ENCODE assay signal across 8 cellular contexts in genomic region chr9:123929177-123929869, GRCh38. TPM values are rescaled to one million over a fixed set of nuclear protein-coding genes. Genes with fewer than 3 reads are reported as not detected.
A peak's percentile ranks its signal among the peaks of the same experiment; 100 is the strongest.
DNase-seq lines count a peak whose midpoint lies in the region; ATAC-seq lines count a peak whose summit lies in the region.

No MANE protein-coding gene starts in this region.

- peaks cover 31% of the 10 kb centered on the region for H3K79me2 ChIP-seq in GM23248 (ENCODE audit: insufficient read depth)

- H3K27ac ChIP-seq in GM23248 (peak overlapping the region; percentile 30), skin epidermis (peak overlapping the region; percentile 12 to 86 (median 74))

- H3K9me2 ChIP-seq in GM23248 (ENCODE audit: insufficient read depth) = no peaks in the 10 kb centered on the region

- peaks cover 0 to 17% of the 10 kb centered on the region in 2 donors for H3K36me3 Mint-ChIP-seq in activated naive CD4-positive, alpha-beta T cell treated with anti-CD3 and anti-CD28 coated beads, Interleukin-2, amount 50 U/mL, for 72 hours

- H3K9ac ChIP-seq in GM23248 (peak overlapping the region; percentile 78), iPS-15b (ENCODE audit: low read depth, low read length) (peak overlapping the region; percentile 41)

- peaks cover 36% of the 10 kb centered on the region for H3F3A ChIP-seq in GM23248 (ENCODE audit: insufficient read depth)

- H3K4me1 ChIP-seq in GM23248 (ENCODE audit: insufficient read depth) (peaks cover 38% of the 10 kb centered on the region), iPS-15b (ENCODE audit: control insufficient read depth, insufficient read depth, low read length) (peaks cover 36% of the 10 kb centered on the region)

- in situ Hi-C loops in GM23248 (cut with MboI) = no loop called here

- peak; percentile 29 to 45 for ATAC-seq in activated naive CD4-positive, alpha-beta T cell treated with anti-CD3 and anti-CD28 coated beads, Interleukin-2, amount 50 U/mL, for 72 hours

- H3K27ac Mint-ChIP-seq in activated naive CD4-positive, alpha-beta T cell treated with anti-CD3 and anti-CD28 coated beads, Interleukin-2, amount 50 U/mL, for 72 hours = peak overlapping the region; percentile 62 to 93

- peaks cover 16% of the 10 kb centered on the region; the same call in 1 of the 2 replicates for H4K20me1 ChIP-seq in GM23248 (ENCODE audit: insufficient read depth)

- no peaks in the 10 kb centered on the region for H3K27me3 ChIP-seq in GM23248 (replicated peaks; ENCODE audit: insufficient read depth)
- H3K27me3 ChIP-seq in iPS-15b (ENCODE audit: control insufficient read depth, insufficient read depth, low read length) = peaks cover 7% of the 10 kb centered on the region

- H2AFZ ChIP-seq in GM23248 = peak overlapping the region; percentile 57

- H3K9me3 Mint-ChIP-seq in activated naive CD4-positive, alpha-beta T cell treated with anti-CD3 and anti-CD28 coated beads, Interleukin-2, amount 50 U/mL, for 72 hours = peaks cover 0 to 4% of the 10 kb centered on the region in 2 donors

- H3K36me3 ChIP-seq in GM23248 (ENCODE audit: low read depth) = no peaks in the 10 kb centered on the region
- no peaks in the 10 kb centered on the region for H3K36me3 ChIP-seq in iPS-15b (ENCODE audit: control insufficient read depth, insufficient read depth, low read length)

- H3K9me3 ChIP-seq in GM23248 (ENCODE audit: low read depth) = no peaks in the 10 kb centered on the region
- no peaks in the 10 kb centered on the region for H3K9me3 ChIP-seq in iPS-15b (ENCODE audit: control insufficient read depth, insufficient read depth, low read length)

- WGBS in GM23248 (ENCODE audit: low coverage in 1 of 2, low lambda C conversion rate in 2 of 2, missing lambda C conversion rate in 2 of 2), 2 experiments = 0 to 2% methylated on average over 14 to 49 of the region's 50 CpGs

- DNase-seq in DMS 273 (lab: John Stamatoyannopoulos, UW; ENCODE audit: unreplicated experiment) (peak; percentile 59), DMS 273 treated with DMSO at 0.1 percent for 48 hours (lab: John Stamatoyannopoulos, UW) (no peak), GM23248 (no peak), NCI-H1105 treated with DMSO at 0.1 percent for 48 hours (lab: John Stamatoyannopoulos, UW) (peak; percentile 13), GOT3 (lab: John Stamatoyannopoulos, UW) (no peak)
- peak; percentile 26 to 64 for DNase-seq in activated naive CD4-positive, alpha-beta T cell treated with anti-CD3 and anti-CD28 coated beads, Interleukin-2, amount 50 U/mL, for 72 hours (ENCODE audit: low spot score in 2 of 2)

- H3K4me2 ChIP-seq in GM23248 (ENCODE audit: unreplicated experiment) = peak overlapping the region; percentile 81

- peak overlapping the region; percentile 75 for H3K4me3 ChIP-seq in GM23248
- peak overlapping the region; percentile 81 for H3K4me3 ChIP-seq in iPS-15b (ENCODE audit: low read depth, low read length)
- peak overlapping the region; percentile 50 to 74 (median 56) for H3K4me3 ChIP-seq in skin epidermis

RNA-seq across cellular contexts. Expression of gene DENND1A, which starts 0.6 kb away (rescaled TPM):
- 16.4 and 22.3 TPM in 2 replicates for total RNA-seq in GM23248 (2014; rRNA removed; shearing (Covaris generic))
- polyA plus RNA-seq in GM23248 (2016; fragmentation: Nextera tagmentation; extraction: Ambion mirVana) = 13.2 and 15.3 TPM in 2 replicates
- 10 to 100 TPM; 12.6 to 22.7 TPM for total RNA-seq in activated naive CD4-positive, alpha-beta T cell treated with anti-CD3 and anti-CD28 coated beads, Interleukin-2, amount 50 U/mL, for 72 hours

Comparison
In these comparisons a context has a peak if more than half of its experiments do, and no peak if none do; other contexts are left out.
1. DNase-seq: peak in DMS 273 (single experiment), NCI-H1105 treated with DMSO at 0.1 percent for 48 hours (single experiment) and activated naive CD4-positive, alpha-beta T cell treated with anti-CD3 and anti-CD28 coated beads, Interleukin-2, amount 50 U/mL, for 72 hours (2 of 2); none in DMS 273 treated with DMSO at 0.1 percent for 48 hours (single experiment), GM23248 (single experiment) and GOT3 (single experiment).
2. Peak in every context shown above with its lines, with median percentiles within 50 percentile points of each other: H3K4me3 ChIP-seq.